ENCODE assay signal across 16 cellular contexts in the genomic region with DNA sequence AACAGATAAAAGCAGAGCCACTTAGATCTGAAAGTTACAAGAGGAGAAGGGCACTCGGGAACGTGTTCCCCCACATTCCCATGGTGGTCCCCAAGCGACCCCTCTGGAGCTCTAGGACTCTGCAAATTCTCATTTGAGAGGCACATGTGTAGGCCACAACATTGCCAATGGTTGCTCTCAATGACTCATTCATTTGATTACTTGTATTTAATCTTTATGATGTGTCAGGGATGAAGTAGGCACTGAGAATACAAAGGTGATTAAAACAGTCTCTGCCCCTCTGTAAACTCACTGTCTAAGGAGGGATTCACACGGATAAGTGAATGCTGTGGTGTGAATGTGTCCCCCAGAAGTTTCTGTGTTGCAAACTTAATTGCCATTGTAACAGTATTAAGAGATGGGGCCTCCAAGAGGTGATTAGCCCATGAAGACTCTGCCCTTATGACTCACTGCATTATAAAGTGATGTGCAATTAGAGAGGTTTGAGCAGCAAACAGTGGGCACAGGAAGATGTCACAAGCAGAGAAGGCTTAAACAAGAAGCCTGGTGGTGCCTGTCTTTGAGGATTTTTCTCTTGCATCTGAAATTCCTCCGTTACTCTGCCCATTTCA.
DNase-seq lines count a peak whose midpoint lies in the region; TF ChIP-seq lines count a peak whose summit lies in the region.
"Had no signal": no experiment of that assay in that cellular context is flagged by ENCODE, and none has a peak within 500 bp of the region (broad histone marks: within the 10 kb centered on the region; RNA-seq: fewer than 3 reads in every experiment).

No MANE protein-coding gene starts in this region.

- H3K27ac ChIP-seq in tibial artery: no peak overlapping the region
- H3K27ac ChIP-seq in substantia nigra (ENCODE audit: low read depth, low read length, poor library complexity, severe bottlenecking): no peak overlapping the region
- H3K27ac ChIP-seq: ascending aorta, sigmoid colon had no signal

- no peaks in the 10 kb centered on the region for H3K36me3 ChIP-seq in Loucy (ENCODE audit: insufficient read depth, low read length)
- no peaks in the 10 kb centered on the region for H3K36me3 ChIP-seq in tibial artery
- H3K36me3 ChIP-seq: ascending aorta, sigmoid colon had no signal

- in situ Hi-C loops in astrocyte of the spinal cord (cut with HindIII; ENCODE audit: low sequenced_read_pairs): no loop called here

- H3K9me3 ChIP-seq in Loucy (ENCODE audit: insufficient read depth, low read depth, low read length): no peaks in the 10 kb centered on the region
- no peaks in the 10 kb centered on the region for H3K9me3 ChIP-seq in tibial artery
- H3K9me3 ChIP-seq: sigmoid colon had no signal

- TF ChIP-seq CTCF in Loucy (conservative IDR thresholded peaks at IDR 0.05; ENCODE audit: low read length): no peak
- no peak for TF ChIP-seq CTCF in astrocyte of the spinal cord (IDR thresholded peaks at IDR 0.05; ENCODE audit: low read depth, low read length)
- no peak for TF ChIP-seq CTCF in tibial artery (IDR thresholded peaks at IDR 0.05)

- peak overlapping the region; percentile 34 for H3K9ac ChIP-seq in Loucy (ENCODE audit: low read depth, low read length, poor library complexity, severe bottlenecking)

- no peak overlapping the region for H2AFZ ChIP-seq in Loucy (ENCODE audit: low read length)

- DNase-seq in EL: peak; percentile 76
- peak; percentile 39 for DNase-seq in astrocyte of the spinal cord (ENCODE audit: low read depth, low spot score)
- peak; percentile 55 for DNase-seq in kidney tubule cell (ENCODE audit: low spot score)
- DNase-seq in tibial artery: no peak
- no peak for DNase-seq in posterior cingulate gyrus
- DNase-seq in NCI-H1930 (lab: John Stamatoyannopoulos, UW): no peak
- DNase-seq in substantia nigra (lab: John Stamatoyannopoulos, UW): no peak
- DNase-seq: activated CD4-positive, CD25-positive, alpha-beta regulatory T cell treated with anti-CD3 and anti-CD28 coated beads, Interleukin-2, amount 50 U/mL, for 72 hours; activated T-cell treated with anti-CD3 and anti-CD28 coated beads, Interleukin-2, amount 50 U/mL, for 4 hours; effector CD8-positive, alpha-beta T cell; nephron progenitor cell; sigmoid colon; stimulated activated naive CD8-positive, alpha-beta T cell treated with anti-CD3 and anti-CD28 coated beads, Interleukin-15, Interleukin-2, amounts not matched to agents 100 U/mL and 50 U/mL, for 24 hours; T-cell had no signal

- no peaks in the 10 kb centered on the region for H3K79me2 ChIP-seq in Loucy (ENCODE audit: insufficient read depth, low read length)

- intact Hi-C loops in tibial artery (cut with DNase I; ENCODE audit: low total_unique reads): no loop called here
- intact Hi-C loops in posterior cingulate gyrus (cut with DNase I): no loop called here

- peak overlapping the region; percentile 31 for H3K4me2 ChIP-seq in Loucy (ENCODE audit: low read depth, low read length, poor library complexity, severe bottlenecking)

- H3F3A ChIP-seq in Loucy (ENCODE audit: low read depth): no peaks in the 10 kb centered on the region

- no peaks in the 10 kb centered on the region for H4K20me1 ChIP-seq in Loucy (ENCODE audit: insufficient read depth, low read length, poor library complexity, severe bottlenecking)

- H3K27me3 ChIP-seq in Loucy (ENCODE audit: insufficient read depth, low read length, poor library complexity, severe bottlenecking): no peaks in the 10 kb centered on the region
- peaks cover 0 to 6% of the 10 kb centered on the region in 2 donors for H3K27me3 ChIP-seq in tibial artery
- H3K27me3 ChIP-seq: ascending aorta, sigmoid colon had no signal

- no peaks in the 10 kb centered on the region for H3K9me2 ChIP-seq in Loucy (replicated peaks; ENCODE audit: low read depth, low read length)

- H3K4me1 ChIP-seq in Loucy (ENCODE audit: insufficient read depth, low read length, poor library complexity, severe bottlenecking) (peaks cover 44% of the 10 kb centered on the region), tibial artery (no peaks in the 10 kb centered on the region)
- H3K4me1 ChIP-seq: ascending aorta, sigmoid colon had no signal

- H3K4me3 ChIP-seq in Loucy (ENCODE audit: low read length, poor library complexity, severe bottlenecking) (no peak overlapping the region), astrocyte of the spinal cord (ENCODE audit: low read depth, low read length) (no peak overlapping the region), tibial artery (no peak overlapping the region)
- H3K4me3 ChIP-seq: ascending aorta, sigmoid colon had no signal

Comparison
In these comparisons a context has a peak if more than half of its experiments do, and no peak if none do; other contexts are left out.
1. DNase-seq: peak in EL (single experiment), astrocyte of the spinal cord (single experiment) and kidney tubule cell (single experiment); none in tibial artery (0 of 2), posterior cingulate gyrus (0 of 10), NCI-H1930 (0 of 2) and substantia nigra (0 of 49).